In the genomic region with DNA sequence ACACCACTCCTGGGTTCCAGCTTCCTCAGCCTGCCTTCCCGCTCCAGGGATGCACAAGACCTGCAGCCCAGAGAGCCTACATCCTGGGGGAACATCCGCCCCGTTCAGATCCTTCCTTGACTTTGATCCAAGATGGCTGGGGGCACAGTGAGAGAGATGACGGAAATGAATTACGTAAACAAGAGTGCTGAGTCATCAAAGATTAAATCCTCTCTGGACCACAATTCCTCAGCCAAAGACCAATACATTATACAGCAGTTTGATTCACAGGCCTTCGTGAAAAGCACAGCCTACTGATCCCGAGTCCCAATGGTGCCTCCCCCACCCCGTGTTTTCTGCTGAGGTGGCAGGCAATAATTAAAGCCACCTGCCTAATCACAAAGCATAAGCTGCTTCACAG, we compare ENCODE assay signal across 1 cellular context.
TF ChIP-seq lines count a peak whose summit lies in the region.

No MANE protein-coding gene starts in this region.

TF ChIP-seq in IMR-90, 13 proteins besides CTCF, POLR2A, EP300 and RAD21:
- peak; percentile 44; the same call in 1 of the 2 replicates for TF ChIP-seq NFE2L2 (IDR thresholded peaks at IDR 0.05; ENCODE audit: low read depth, low read length)
- TF ChIP-seq FOS (IDR thresholded peaks at IDR 0.05; ENCODE audit: low read depth, low read length): no peak
- TF ChIP-seq MAFK (IDR thresholded peaks at IDR 0.05; ENCODE audit: low read depth, low read length): peak; percentile 98
- no peak for TF ChIP-seq SMC3 (IDR thresholded peaks at IDR 0.05; ENCODE audit: low read depth, low read length)
- TF ChIP-seq, protein P1, sequence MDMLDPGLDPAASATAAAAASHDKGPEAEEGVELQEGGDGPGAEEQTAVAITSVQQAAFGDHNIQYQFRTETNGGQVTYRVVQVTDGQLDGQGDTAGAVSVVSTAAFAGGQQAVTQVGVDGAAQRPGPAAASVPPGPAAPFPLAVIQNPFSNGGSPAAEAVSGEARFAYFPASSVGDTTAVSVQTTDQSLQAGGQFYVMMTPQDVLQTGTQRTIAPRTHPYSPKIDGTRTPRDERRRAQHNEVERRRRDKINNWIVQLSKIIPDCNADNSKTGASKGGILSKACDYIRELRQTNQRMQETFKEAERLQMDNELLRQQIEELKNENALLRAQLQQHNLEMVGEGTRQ (IDR thresholded peaks at IDR 0.05; ENCODE audit: low read depth, low read length): no peak
- TF ChIP-seq MAZ (IDR thresholded peaks at IDR 0.05; ENCODE audit: borderline replicate concordance, low read depth, low read length): no peak
- no peak for TF ChIP-seq CEBPB (IDR thresholded peaks at IDR 0.05; ENCODE audit: low read depth, low read length)
- TF ChIP-seq CHD1 (IDR thresholded peaks at IDR 0.05; ENCODE audit: low read depth, low read length): no peak
- no peak for TF ChIP-seq RCOR1 (IDR thresholded peaks at IDR 0.05; ENCODE audit: insufficient replicate concordance, low read length)
- TF ChIP-seq, protein P2, sequence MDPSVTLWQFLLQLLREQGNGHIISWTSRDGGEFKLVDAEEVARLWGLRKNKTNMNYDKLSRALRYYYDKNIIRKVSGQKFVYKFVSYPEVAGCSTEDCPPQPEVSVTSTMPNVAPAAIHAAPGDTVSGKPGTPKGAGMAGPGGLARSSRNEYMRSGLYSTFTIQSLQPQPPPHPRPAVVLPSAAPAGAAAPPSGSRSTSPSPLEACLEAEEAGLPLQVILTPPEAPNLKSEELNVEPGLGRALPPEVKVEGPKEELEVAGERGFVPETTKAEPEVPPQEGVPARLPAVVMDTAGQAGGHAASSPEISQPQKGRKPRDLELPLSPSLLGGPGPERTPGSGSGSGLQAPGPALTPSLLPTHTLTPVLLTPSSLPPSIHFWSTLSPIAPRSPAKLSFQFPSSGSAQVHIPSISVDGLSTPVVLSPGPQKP (IDR thresholded peaks at IDR 0.05; ENCODE audit: borderline replicate concordance, low read depth, low read length): no peak
- TF ChIP-seq RFX5 (IDR thresholded peaks at IDR 0.05; ENCODE audit: low read depth, low read length): no peak
- TF ChIP-seq BHLHE40 (IDR thresholded peaks at IDR 0.05; ENCODE audit: low read depth, low read length): no peak
- no peak for TF ChIP-seq MXI1 (IDR thresholded peaks at IDR 0.05; ENCODE audit: borderline replicate concordance, low read depth, low read length)
